13 cellular contexts compared by ENCODE assay signal in the genomic region with DNA sequence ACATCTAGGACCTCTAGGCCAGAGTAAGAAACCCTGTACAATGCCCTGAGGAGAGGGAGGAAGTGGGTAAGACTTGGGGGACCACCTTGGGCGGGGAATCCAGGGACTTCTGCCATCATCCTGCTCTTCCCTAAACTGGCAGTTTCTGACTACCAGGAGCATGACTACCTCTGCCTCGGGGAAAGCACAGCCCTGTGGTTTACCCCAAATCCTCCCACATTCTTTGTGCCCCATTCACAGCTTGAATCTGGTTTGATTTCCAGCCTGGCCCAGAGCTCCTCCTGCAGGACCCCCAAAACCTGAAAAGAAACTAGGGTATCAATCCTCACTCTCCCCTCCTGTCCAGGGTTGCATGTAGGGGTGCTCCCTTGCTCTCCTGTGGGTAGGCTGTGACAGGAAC. TPM values are rescaled to one million over a fixed set of nuclear protein-coding genes. Genes with fewer than 3 reads are reported as not detected.
DNase-seq lines count a peak whose midpoint lies in the region; ATAC-seq lines count a peak whose summit lies in the region.
"Had no signal": no experiment of that assay in that cellular context is flagged by ENCODE, and none has a peak within 500 bp of the region (broad histone marks: within the 10 kb centered on the region; RNA-seq: fewer than 3 reads in every experiment).

No MANE protein-coding gene starts in this region.

- intact Hi-C loops in cardiac septum (cut with DNase I): no loop called here

- DNase-seq in A172 (ENCODE audit: low spot score): peak; percentile 69
- peak; percentile 63 for DNase-seq in GM04504 (ENCODE audit: low read depth)
- DNase-seq in T1000 (lab: John Stamatoyannopoulos, UW): peak; percentile 67
- DNase-seq in fibroblast of gingiva (ENCODE audit: low read depth): peak; percentile 39
- DNase-seq in cardiac septum (ENCODE audit: low spot score): no peak
- no peak for DNase-seq in iPS-NIHi11 (ENCODE audit: low spot score)
- DNase-seq: activated CD8-positive, alpha-beta memory T cell treated with anti-CD3 and anti-CD28 coated beads, Interleukin-2, amount 50 U/mL, for 4 hours; central memory CD4-positive, alpha-beta T cell; effector memory CD8-positive, alpha-beta T cell; NCI-H2081 treated with DMSO at 0.1 percent for 48 hours had no signal

- ATAC-seq in GM21619 (IDR thresholded peaks at IDR 0.05; ENCODE audit: unreplicated experiment) (no peak), HG03095 (IDR thresholded peaks at IDR 0.05; ENCODE audit: unreplicated experiment) (no peak)
- ATAC-seq: effector memory CD8-positive, alpha-beta T cell had no signal

RNA-seq across cellular contexts. Expression of a gene that starts 4.7 kb away (rescaled TPM):
- total RNA-seq in A172 (2014; rRNA removed; shearing (Covaris generic)): 0.43 TPM in 1 of 2 replicates, not detected in the other
- total RNA-seq in cardiac septum: 35.7 TPM

RNA-seq across cellular contexts. Expression of a gene that starts 6.5 kb away (rescaled TPM):
- total RNA-seq in A172 (2014; rRNA removed; shearing (Covaris generic)): 15.3 and 18.1 TPM in 2 replicates
- total RNA-seq in cardiac septum: 14.4 TPM

RNA-seq across cellular contexts. Expression of a gene that starts 48.7 kb away (rescaled TPM):
- 1.1 and 2.3 TPM in 2 replicates for total RNA-seq in A172 (2014; rRNA removed; shearing (Covaris generic))
- 21.1 TPM for total RNA-seq in cardiac septum

RNA-seq across cellular contexts. Expression of a gene that starts 54.1 kb away (rescaled TPM):
- total RNA-seq in A172 (2014; rRNA removed; shearing (Covaris generic)): 78.1 and 84.0 TPM in 2 replicates
- 266 TPM for total RNA-seq in cardiac septum

RNA-seq across cellular contexts. Expression of a gene that starts 59.4 kb away (rescaled TPM):
- 0.22 and 0.26 TPM in 2 replicates for total RNA-seq in A172 (2014; rRNA removed; shearing (Covaris generic))
- 1.4 TPM for total RNA-seq in cardiac septum
- total RNA-seq: glomerular endothelial cell had no signal

Comparison
In these comparisons a context has a peak if more than half of its experiments do, and no peak if none do; other contexts are left out.
1. DNase-seq: peak in A172 (single experiment), GM04504 (single experiment), T1000 (single experiment) and fibroblast of gingiva (single experiment); none in cardiac septum (single experiment) and iPS-NIHi11 (single experiment).
2. RNA of a gene that starts 4.7 kb away (total RNA-seq): 35.7 TPM in cardiac septum (single experiment); 0.43 TPM in A172; every median in the first group is over 10 times any median in the second.